In the genomic region with DNA sequence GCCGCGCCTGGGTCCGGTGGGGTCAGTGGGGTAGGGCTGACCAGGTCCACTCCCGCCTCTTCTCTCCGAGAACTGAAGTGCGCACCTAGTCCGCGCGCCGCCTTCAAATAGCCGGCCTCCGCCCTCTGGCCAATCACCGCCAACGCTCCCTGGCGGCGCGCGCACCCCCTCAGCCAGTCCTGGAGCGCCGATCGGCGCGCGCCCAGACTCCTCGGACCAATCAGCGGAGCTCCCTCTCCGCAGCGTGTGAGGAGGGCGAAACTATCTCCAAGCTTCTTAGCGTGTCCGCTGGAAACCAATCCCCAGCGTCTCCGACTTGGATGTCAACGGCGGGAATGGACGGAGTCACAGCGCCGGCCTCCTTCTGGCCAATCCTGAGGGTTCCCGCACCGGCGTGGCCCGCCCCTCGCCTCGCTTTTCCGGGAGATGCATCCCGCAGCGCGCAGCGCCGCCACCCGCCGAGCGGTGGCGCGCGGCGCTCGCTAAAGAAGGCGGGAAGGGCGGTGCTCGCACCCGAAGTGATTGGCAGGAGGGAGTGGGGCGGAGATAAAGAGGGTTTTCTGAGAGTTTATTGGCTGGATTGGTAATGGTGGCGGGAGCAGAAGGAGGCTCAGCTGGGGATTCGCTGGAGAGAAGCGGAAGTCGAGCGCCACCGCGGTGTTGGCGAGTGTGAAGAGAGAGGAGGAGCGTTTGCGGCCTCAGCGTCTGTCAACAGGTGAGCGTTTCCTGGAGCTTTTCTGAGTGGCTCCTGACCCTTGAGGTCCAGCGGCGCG, we compare ENCODE assay signal across 8 cellular contexts. TPM values are rescaled to one million over a fixed set of nuclear protein-coding genes. Genes with fewer than 3 reads are reported as not detected.
DNase-seq lines count a peak whose midpoint lies in the region; ATAC-seq and TF ChIP-seq lines count a peak whose summit lies in the region.

Gene ASF1B (minus strand): TSS at position 81 of the 773 bp plus-strand sequence. CDS start 133 bp downstream, outside the sequence.

- H3K4me1 ChIP-seq in left ventricle myocardium inferior (peaks cover 46% of the 10 kb centered on the region), urinary bladder (ENCODE audit: insufficient read depth) (no peaks in the 10 kb centered on the region)

- H3K36me3 ChIP-seq in left ventricle myocardium inferior (no peaks in the 10 kb centered on the region), urinary bladder (ENCODE audit: insufficient read depth) (no peaks in the 10 kb centered on the region)

- intact Hi-C loops in left ventricle myocardium inferior (cut with micrococcal nuclease): no loop called here

- H3K27me3 ChIP-seq in left ventricle myocardium inferior (ENCODE audit: low read depth): no peaks in the 10 kb centered on the region

- H3K9me3 ChIP-seq in T-helper 17 cell (ENCODE audit: control insufficient read depth, low read length, poor library complexity, severe bottlenecking): no peaks in the 10 kb centered on the region
- H3K9me3 ChIP-seq in left ventricle myocardium inferior (replicated peaks): no peaks in the 10 kb centered on the region

- TF ChIP-seq CTCF in left ventricle myocardium inferior (IDR thresholded peaks at IDR 0.05; ENCODE audit: borderline replicate concordance) (peak; percentile 87), progenitor cell of endocrine pancreas (IDR thresholded peaks at IDR 0.05; ENCODE audit: unreplicated experiment) (peak; percentile 70)

- DNase-seq in NCI-H1694 treated with DMSO at 0.1 percent for 48 hours (lab: John Stamatoyannopoulos, UW) (peak; percentile 100), T-helper 17 cell (peak; percentile 94 to 98 (median 94)), left ventricle myocardium inferior (peak; percentile 99), progenitor cell of endocrine pancreas (ENCODE audit: low spot score, unreplicated experiment) (peak; percentile 97)

- H3K4me3 Mint-ChIP-seq in T-helper 17 cell (peak within 1 kb of the TSS; percentile 99), progenitor cell of endocrine pancreas (ENCODE audit: low read depth) (peak within 1 kb of the TSS; percentile 72)

- H3K4me1 Mint-ChIP-seq in T-helper 17 cell: peaks cover 19% of the 10 kb centered on the region
- H3K4me1 Mint-ChIP-seq in progenitor cell of endocrine pancreas (ENCODE audit: low read depth): peaks cover 12% of the 10 kb centered on the region

- peak within 1 kb of the TSS; percentile 92 for H3K27ac Mint-ChIP-seq in T-helper 17 cell
- peak within 1 kb of the TSS; percentile 94 for H3K27ac Mint-ChIP-seq in progenitor cell of endocrine pancreas

- no peaks in the 10 kb centered on the region for H3K9me3 Mint-ChIP-seq in progenitor cell of endocrine pancreas (ENCODE audit: low read depth)

- WGBS in urinary bladder: under 1% methylated on average over 78 of the region's 78 CpGs

- no peaks in the 10 kb centered on the region for H3K27me3 Mint-ChIP-seq in T-helper 17 cell
- H3K27me3 Mint-ChIP-seq in progenitor cell of endocrine pancreas: no peaks in the 10 kb centered on the region

- H3K36me3 Mint-ChIP-seq in T-helper 17 cell (ENCODE audit: low read depth) (peaks cover 7% of the 10 kb centered on the region), progenitor cell of endocrine pancreas (ENCODE audit: insufficient read depth) (no peaks in the 10 kb centered on the region)

- H3K27ac ChIP-seq in angular gyrus (ENCODE audit: low read depth, low read length) (peak within 1 kb of the TSS; percentile 70), left ventricle myocardium inferior (replicated peaks) (peak within 1 kb of the TSS; percentile 92), urinary bladder (ENCODE audit: low read depth) (peak within 1 kb of the TSS; percentile 89)

- ATAC-seq in GM18498 (IDR thresholded peaks at IDR 0.05; ENCODE audit: unreplicated experiment) (peak; percentile 85), HG02938 (IDR thresholded peaks at IDR 0.05; ENCODE audit: unreplicated experiment) (peak; percentile 82), T-helper 17 cell (peak; percentile 85)

- H3K4me3 ChIP-seq in left ventricle myocardium inferior: peak within 1 kb of the TSS; percentile 76
- peak within 1 kb of the TSS; percentile 53 for H3K4me3 ChIP-seq in urinary bladder (ENCODE audit: low read depth, low read length)

RNA-seq across cellular contexts. Expression of gene ASF1B, which starts in this region (rescaled TPM):
- 1 to 10 TPM; 1.5 to 1.9 TPM for total RNA-seq in T-helper 17 cell
- total RNA-seq in left ventricle myocardium inferior: 0.96 TPM
- 18.4 TPM in 2 replicates for total RNA-seq in progenitor cell of endocrine pancreas
- total RNA-seq in urinary bladder: 6.7 TPM
- polyA plus RNA-seq in urinary bladder: 1.2 TPM

Comparison
In these comparisons a context has a peak if more than half of its experiments do, and no peak if none do; other contexts are left out.
1. Peak in every context shown above with its lines: DNase-seq, ATAC-seq, H3K4me3 ChIP-seq and H3K27ac ChIP-seq.
2. Peak in DNase-seq, H3K4me3 ChIP-seq and H3K27ac ChIP-seq in left ventricle myocardium inferior; RNA of the gene not detected or under 1 TPM.